1 cellular context compared by ENCODE assay signal in the genomic region with DNA sequence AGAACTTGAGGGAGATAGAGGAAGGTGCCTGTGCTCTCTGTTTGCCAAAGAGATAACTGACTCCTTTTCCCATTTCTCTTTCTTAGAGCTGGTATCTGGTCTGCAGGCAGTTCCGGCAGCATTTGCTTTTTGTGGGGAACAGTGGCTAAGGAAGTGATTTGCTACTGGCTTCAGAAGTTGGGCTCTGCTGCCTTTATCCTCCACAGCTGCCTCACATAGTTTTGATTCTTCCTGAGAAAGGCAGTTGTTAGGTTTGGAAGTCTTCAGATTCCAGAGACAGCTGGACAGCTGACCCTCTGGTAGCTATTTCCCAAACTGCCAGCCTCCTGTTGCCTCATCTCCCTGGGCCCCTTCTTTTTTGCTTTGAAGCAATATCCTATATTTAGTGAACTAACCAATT.
TF ChIP-seq lines count a peak whose summit lies in the region.

No MANE protein-coding gene starts in this region.

TF ChIP-seq in SK-N-SH treated with all-trans-retinoic acid at 6 μM for 48 hours, 23 proteins besides CTCF, POLR2A, EP300 and RAD21 (continued from another document):
- TF ChIP-seq, protein P1, sequence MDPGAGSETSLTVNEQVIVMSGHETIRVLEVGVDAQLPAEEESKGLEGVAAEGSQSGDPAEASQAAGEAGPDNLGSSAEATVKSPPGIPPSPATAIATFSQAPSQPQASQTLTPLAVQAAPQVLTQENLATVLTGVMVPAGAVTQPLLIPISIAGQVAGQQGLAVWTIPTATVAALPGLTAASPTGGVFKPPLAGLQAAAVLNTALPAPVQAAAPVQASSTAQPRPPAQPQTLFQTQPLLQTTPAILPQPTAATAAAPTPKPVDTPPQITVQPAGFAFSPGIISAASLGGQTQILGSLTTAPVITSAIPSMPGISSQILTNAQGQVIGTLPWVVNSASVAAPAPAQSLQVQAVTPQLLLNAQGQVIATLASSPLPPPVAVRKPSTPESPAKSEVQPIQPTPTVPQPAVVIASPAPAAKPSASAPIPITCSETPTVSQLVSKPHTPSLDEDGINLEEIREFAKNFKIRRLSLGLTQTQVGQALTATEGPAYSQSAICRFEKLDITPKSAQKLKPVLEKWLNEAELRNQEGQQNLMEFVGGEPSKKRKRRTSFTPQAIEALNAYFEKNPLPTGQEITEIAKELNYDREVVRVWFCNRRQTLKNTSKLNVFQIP (CRISPR knock-in tag; IDR thresholded peaks at IDR 0.05; ENCODE audit: borderline replicate concordance, low read depth), result no peak
- TF ChIP-seq ZFP3 (CRISPR knock-in tag; IDR thresholded peaks at IDR 0.05), result no peak
- TF ChIP-seq, protein P2, sequence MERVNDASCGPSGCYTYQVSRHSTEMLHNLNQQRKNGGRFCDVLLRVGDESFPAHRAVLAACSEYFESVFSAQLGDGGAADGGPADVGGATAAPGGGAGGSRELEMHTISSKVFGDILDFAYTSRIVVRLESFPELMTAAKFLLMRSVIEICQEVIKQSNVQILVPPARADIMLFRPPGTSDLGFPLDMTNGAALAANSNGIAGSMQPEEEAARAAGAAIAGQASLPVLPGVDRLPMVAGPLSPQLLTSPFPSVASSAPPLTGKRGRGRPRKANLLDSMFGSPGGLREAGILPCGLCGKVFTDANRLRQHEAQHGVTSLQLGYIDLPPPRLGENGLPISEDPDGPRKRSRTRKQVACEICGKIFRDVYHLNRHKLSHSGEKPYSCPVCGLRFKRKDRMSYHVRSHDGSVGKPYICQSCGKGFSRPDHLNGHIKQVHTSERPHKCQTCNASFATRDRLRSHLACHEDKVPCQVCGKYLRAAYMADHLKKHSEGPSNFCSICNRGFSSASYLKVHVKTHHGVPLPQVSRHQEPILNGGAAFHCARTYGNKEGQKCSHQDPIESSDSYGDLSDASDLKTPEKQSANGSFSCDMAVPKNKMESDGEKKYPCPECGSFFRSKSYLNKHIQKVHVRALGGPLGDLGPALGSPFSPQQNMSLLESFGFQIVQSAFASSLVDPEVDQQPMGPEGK (CRISPR knock-in tag; IDR thresholded peaks at IDR 0.05; ENCODE audit: borderline replicate concordance), result no peak
- no peak for TF ChIP-seq ZFP30 (CRISPR knock-in tag; IDR thresholded peaks at IDR 0.05)
- TF ChIP-seq ZC3H10 (CRISPR knock-in tag; IDR thresholded peaks at IDR 0.05), result no peak
- no peak for TF ChIP-seq TOX (CRISPR knock-in tag; IDR thresholded peaks at IDR 0.05; ENCODE audit: borderline replicate concordance)
- TF ChIP-seq ISL1 (CRISPR knock-in tag; IDR thresholded peaks at IDR 0.05), result no peak
- TF ChIP-seq ZNF8 (CRISPR knock-in tag; IDR thresholded peaks at IDR 0.05), result no peak
- TF ChIP-seq ZNF565 (CRISPR knock-in tag; conservative IDR thresholded peaks at IDR 0.05; ENCODE audit: low read depth), result no peak
- TF ChIP-seq ARNTL (CRISPR knock-in tag; IDR thresholded peaks at IDR 0.05; ENCODE audit: borderline replicate concordance, low read depth), result no peak
TF ChIP-seq in SK-N-SH treated with all-trans-retinoic acid at 6 μM for 48 hours: peak in this region for 0.
